17 cellular contexts compared by ENCODE assay signal in genomic region chrY:17339028-17339427, GRCh38.
"Had no signal": no experiment of that assay in that cellular context is flagged by ENCODE, and none has a peak within 500 bp of the region (broad histone marks: within the 10 kb centered on the region; RNA-seq: fewer than 3 reads in every experiment).

No MANE protein-coding gene starts in this region.

- H3K27me3 ChIP-seq: brain microvascular endothelial cell, esophagus muscularis mucosa, hepatocyte had no signal

- H3K4me3 ChIP-seq: coronary artery, esophagus muscularis mucosa, hepatocyte, lung had no signal

- H3K9me3 ChIP-seq: esophagus muscularis mucosa had no signal

- ATAC-seq: activated T-cell treated with anti-CD3 and anti-CD28 coated beads, Interleukin-2, amount 50 U/mL, for 72 hours; left lobe of liver; natural killer cell treated with Interleukin-12 subunit alpha and Interleukin-12 subunit beta and Interleukin-15 and Interleukin-18, amount 100 ng/mL, for 72 hours had no signal

- H3K4me1 ChIP-seq: esophagus muscularis mucosa had no signal

- DNase-seq: activated CD4-positive, alpha-beta T cell treated with anti-CD3 and anti-CD28 coated beads, Interleukin-2, amount 10 ng/mL, durations not matched to agents 7 days and 5 days; activated CD4-positive, CD25-positive, alpha-beta regulatory T cell; activated effector memory CD4-positive, alpha-beta T cell treated with anti-CD3 and anti-CD28 coated beads, Interleukin-2, amount 50 U/mL, for 16 hours; activated naive CD4-positive, alpha-beta T cell treated with anti-CD3 and anti-CD28 coated beads, Interleukin-2, amount 50 U/mL, for 16 hours; activated T-cell treated with anti-CD3 and anti-CD28 coated beads, Interleukin-2, amount 50 U/mL, for 72 hours; aorta; brain microvascular endothelial cell; stimulated activated CD4-positive, alpha-beta T cell treated with anti-CD3 and anti-CD28 coated beads, Interleukin-1b, Interleukin-23, amount 100 ng/mL, for 48 hours; stimulated activated CD8-positive, alpha-beta memory T cell treated with anti-CD3 and anti-CD28 coated beads, Interleukin-4, amount 100 ng/mL, for 48 hours; stimulated activated naive CD4-positive, alpha-beta T cell; T-helper 2 cell had no signal

- H3K27ac ChIP-seq: brain microvascular endothelial cell, coronary artery, esophagus muscularis mucosa, hepatocyte had no signal

- H3K36me3 ChIP-seq: brain microvascular endothelial cell, esophagus muscularis mucosa had no signal
